ENCODE assay signal across 7 cellular contexts in the genomic region with DNA sequence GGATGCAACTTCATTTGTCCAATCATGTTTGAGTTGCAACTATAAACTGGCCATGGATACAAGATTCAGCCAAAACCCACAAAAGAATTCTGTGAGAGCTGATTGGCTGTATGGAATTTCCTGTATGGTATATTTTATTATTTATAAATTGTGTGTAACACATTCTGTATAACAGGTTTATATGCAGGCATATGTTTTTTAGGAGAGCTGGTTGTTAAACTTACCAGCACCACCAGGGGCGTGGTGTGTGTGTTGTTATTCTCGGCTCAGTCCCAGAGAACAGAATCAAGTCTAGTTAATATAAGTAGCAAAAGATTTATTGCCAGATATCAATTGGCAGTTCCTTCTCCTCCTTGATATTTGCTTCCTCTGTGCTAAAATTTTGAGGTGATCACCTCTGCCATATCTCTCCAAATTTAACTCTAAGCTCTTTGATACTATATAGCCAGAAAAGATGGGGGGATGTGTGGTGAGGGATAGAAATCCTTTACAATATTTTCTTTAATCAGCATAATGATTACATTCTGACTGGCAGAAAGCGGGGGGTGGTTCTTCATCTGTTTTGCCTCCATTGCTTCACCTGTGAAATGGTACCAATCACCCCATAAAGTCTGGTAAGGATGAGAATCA. TPM values are rescaled to one million over a fixed set of nuclear protein-coding genes. Genes with fewer than 3 reads are reported as not detected.
A peak's percentile ranks its signal among the peaks of the same experiment; 100 is the strongest.
DNase-seq lines count a peak whose midpoint lies in the region; ATAC-seq and TF ChIP-seq lines count a peak whose summit lies in the region.

No MANE protein-coding gene starts in this region.

- TF ChIP-seq CTCF in GM12873 (IDR thresholded peaks at IDR 0.05; ENCODE audit: insufficient read depth, low read depth, low read length, missing control alignments): peak; percentile 59
- peak; percentile 67 for TF ChIP-seq CTCF in cardiac fibroblast (IDR thresholded peaks at IDR 0.05; ENCODE audit: low read depth, low read length)
- TF ChIP-seq CTCF in neural cell (IDR thresholded peaks at IDR 0.05; ENCODE audit: poor library complexity, severe bottlenecking): peak; percentile 50

- H3F3A ChIP-seq in neural cell (ENCODE audit: insufficient read depth, low read length, poor library complexity, severe bottlenecking): no peaks in the 10 kb centered on the region

- no peak overlapping the region for H3K4me3 ChIP-seq in cardiac fibroblast (replicated peaks in 1 of 2; ENCODE audit: low read depth in 2 of 2, low read length in 2 of 2)
- H3K4me3 ChIP-seq in neural cell (ENCODE audit: low read length): no peak overlapping the region

- DNase-seq in NCI-H2171 treated with DMSO at 0.1 percent for 48 hours (lab: John Stamatoyannopoulos, UW) (peak; percentile 61), cardiac fibroblast (ENCODE audit: low read depth in 2 of 2) (peak; percentile 51 to 54)
- DNase-seq in activated CD8-positive, alpha-beta memory T cell treated with anti-CD3 and anti-CD28 coated beads, Interleukin-2, amount 10 ng/mL, durations not matched to agents 7 days and 5 days: no peak
- no peak for DNase-seq in activated CD8-positive, alpha-beta memory T cell treated with anti-CD3 and anti-CD28 coated beads, Interleukin-2, amount 50 U/mL, for 4 hours

- H2AFZ ChIP-seq in neural cell (ENCODE audit: low read depth, low read length): no peak overlapping the region

- TF ChIP-seq EP300 in neural cell (conservative IDR thresholded peaks at IDR 0.05; ENCODE audit: poor library complexity, severe bottlenecking): no peak

- TF ChIP-seq RAD21 in neural cell (conservative IDR thresholded peaks at IDR 0.05): no peak

- peaks cover 22% of the 10 kb centered on the region for H3K27me3 Mint-ChIP-seq in activated CD8-positive, alpha-beta memory T cell treated with anti-CD3 and anti-CD28 coated beads, Interleukin-2, amount 10 ng/mL, durations not matched to agents 7 days and 5 days

- no peaks in the 10 kb centered on the region for H4K20me1 ChIP-seq in neural cell (ENCODE audit: insufficient read depth)

- no peak overlapping the region for H3K9ac ChIP-seq in neural cell (ENCODE audit: low read length)

- no peak overlapping the region for H3K27ac Mint-ChIP-seq in activated CD8-positive, alpha-beta memory T cell treated with anti-CD3 and anti-CD28 coated beads, Interleukin-2, amount 10 ng/mL, durations not matched to agents 7 days and 5 days

- peaks cover 4% of the 10 kb centered on the region for H3K4me1 Mint-ChIP-seq in activated CD8-positive, alpha-beta memory T cell treated with anti-CD3 and anti-CD28 coated beads, Interleukin-2, amount 10 ng/mL, durations not matched to agents 7 days and 5 days

- no peaks in the 10 kb centered on the region for H3K27me3 ChIP-seq in neural cell (ENCODE audit: insufficient read depth, low read depth, low read length)

- H3K36me3 ChIP-seq in neural cell (ENCODE audit: insufficient read depth, low read length): no peaks in the 10 kb centered on the region

- CTCF ChIA-PET in activated CD8-positive, alpha-beta memory T cell treated with anti-CD3 and anti-CD28 coated beads, Interleukin-2, amount 10 ng/mL, durations not matched to agents 7 days and 5 days (lab: Charles Lee): interaction anchor here (0.7 to 8.0 kb wide), 17 partner anchors 9 to 448 kb away, joined by 3 to 243 read pairs (median 4); partner anchors contain the start of gene SCAND1

- H3K79me2 ChIP-seq in neural cell (replicated peaks; ENCODE audit: insufficient read depth, low read length): no peaks in the 10 kb centered on the region

- no peaks in the 10 kb centered on the region for H3K36me3 Mint-ChIP-seq in activated CD8-positive, alpha-beta memory T cell treated with anti-CD3 and anti-CD28 coated beads, Interleukin-2, amount 10 ng/mL, durations not matched to agents 7 days and 5 days

- no peaks in the 10 kb centered on the region for H3K9me2 ChIP-seq in neural cell (ENCODE audit: insufficient read depth, low read length)

- no peaks in the 10 kb centered on the region for H3K9me3 ChIP-seq in neural cell (ENCODE audit: low read length)

- no peak overlapping the region for H3K27ac ChIP-seq in neural cell (ENCODE audit: low read length)

- H3K4me2 ChIP-seq in neural cell (ENCODE audit: low read length): no peak overlapping the region

- no peaks in the 10 kb centered on the region for H3K9me3 Mint-ChIP-seq in activated CD8-positive, alpha-beta memory T cell treated with anti-CD3 and anti-CD28 coated beads, Interleukin-2, amount 10 ng/mL, durations not matched to agents 7 days and 5 days (ENCODE audit: low read depth)

- H3K4me3 Mint-ChIP-seq in activated CD8-positive, alpha-beta memory T cell treated with anti-CD3 and anti-CD28 coated beads, Interleukin-2, amount 10 ng/mL, durations not matched to agents 7 days and 5 days: no peak overlapping the region

- no peak for ATAC-seq in activated CD8-positive, alpha-beta memory T cell treated with anti-CD3 and anti-CD28 coated beads, Interleukin-2, amount 10 ng/mL, durations not matched to agents 7 days and 5 days
- ATAC-seq in HG02973 (IDR thresholded peaks at IDR 0.05; ENCODE audit: unreplicated experiment): no peak

TF ChIP-seq in neural cell, 6 proteins besides CTCF, POLR2A, EP300 and RAD21:
- TF ChIP-seq MXI1 (conservative IDR thresholded peaks at IDR 0.05; ENCODE audit: poor library complexity, severe bottlenecking) (no peak), EZH2 (IDR thresholded peaks at IDR 0.05; ENCODE audit: borderline replicate concordance, insufficient read depth, low read length, poor library complexity, severe bottlenecking) (no peak), POLR2AphosphoS5 (IDR thresholded peaks at IDR 0.05) (no peak)
- TF ChIP-seq, protein P1, sequence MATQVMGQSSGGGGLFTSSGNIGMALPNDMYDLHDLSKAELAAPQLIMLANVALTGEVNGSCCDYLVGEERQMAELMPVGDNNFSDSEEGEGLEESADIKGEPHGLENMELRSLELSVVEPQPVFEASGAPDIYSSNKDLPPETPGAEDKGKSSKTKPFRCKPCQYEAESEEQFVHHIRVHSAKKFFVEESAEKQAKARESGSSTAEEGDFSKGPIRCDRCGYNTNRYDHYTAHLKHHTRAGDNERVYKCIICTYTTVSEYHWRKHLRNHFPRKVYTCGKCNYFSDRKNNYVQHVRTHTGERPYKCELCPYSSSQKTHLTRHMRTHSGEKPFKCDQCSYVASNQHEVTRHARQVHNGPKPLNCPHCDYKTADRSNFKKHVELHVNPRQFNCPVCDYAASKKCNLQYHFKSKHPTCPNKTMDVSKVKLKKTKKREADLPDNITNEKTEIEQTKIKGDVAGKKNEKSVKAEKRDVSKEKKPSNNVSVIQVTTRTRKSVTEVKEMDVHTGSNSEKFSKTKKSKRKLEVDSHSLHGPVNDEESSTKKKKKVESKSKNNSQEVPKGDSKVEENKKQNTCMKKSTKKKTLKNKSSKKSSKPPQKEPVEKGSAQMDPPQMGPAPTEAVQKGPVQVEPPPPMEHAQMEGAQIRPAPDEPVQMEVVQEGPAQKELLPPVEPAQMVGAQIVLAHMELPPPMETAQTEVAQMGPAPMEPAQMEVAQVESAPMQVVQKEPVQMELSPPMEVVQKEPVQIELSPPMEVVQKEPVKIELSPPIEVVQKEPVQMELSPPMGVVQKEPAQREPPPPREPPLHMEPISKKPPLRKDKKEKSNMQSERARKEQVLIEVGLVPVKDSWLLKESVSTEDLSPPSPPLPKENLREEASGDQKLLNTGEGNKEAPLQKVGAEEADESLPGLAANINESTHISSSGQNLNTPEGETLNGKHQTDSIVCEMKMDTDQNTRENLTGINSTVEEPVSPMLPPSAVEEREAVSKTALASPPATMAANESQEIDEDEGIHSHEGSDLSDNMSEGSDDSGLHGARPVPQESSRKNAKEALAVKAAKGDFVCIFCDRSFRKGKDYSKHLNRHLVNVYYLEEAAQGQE (IDR thresholded peaks at IDR 0.05; ENCODE audit: borderline replicate concordance): no peak

RNA-seq across cellular contexts. Expression of gene CNBD2, which starts 22.9 kb away (rescaled TPM):
- polyA plus RNA-seq in neural cell: 9.5 TPM in 2 replicates
- polyA minus RNA-seq in neural cell: 2.7 and 6.8 TPM in 2 replicates
- total RNA-seq in activated CD8-positive, alpha-beta memory T cell treated with anti-CD3 and anti-CD28 coated beads, Interleukin-2, amount 10 ng/mL, durations not matched to agents 7 days and 5 days: 1 to 10 TPM; 5.2 to 7.8 TPM

RNA-seq across cellular contexts. Expression of gene SCAND1, which starts 37.0 kb away (rescaled TPM):
- 156 and 194 TPM in 2 replicates for polyA plus RNA-seq in neural cell
- 64.8 and 71.6 TPM in 2 replicates for polyA minus RNA-seq in neural cell
- total RNA-seq in activated CD8-positive, alpha-beta memory T cell treated with anti-CD3 and anti-CD28 coated beads, Interleukin-2, amount 10 ng/mL, durations not matched to agents 7 days and 5 days: 10 to 100 TPM; 61.2 to 63.9 TPM

Comparison
In these comparisons a context has a peak if more than half of its experiments do, and no peak if none do; other contexts are left out.
1. DNase-seq: peak in NCI-H2171 treated with DMSO at 0.1 percent for 48 hours (single experiment) and cardiac fibroblast (2 of 2); none in activated CD8-positive, alpha-beta memory T cell treated with anti-CD3 and anti-CD28 coated beads, Interleukin-2, amount 10 ng/mL, durations not matched to agents 7 days and 5 days (single experiment) and activated CD8-positive, alpha-beta memory T cell treated with anti-CD3 and anti-CD28 coated beads, Interleukin-2, amount 50 U/mL, for 4 hours (single experiment).
2. Peak in every context shown above with its lines, with median percentiles within 50 percentile points of each other: CTCF ChIP-seq.